In the genomic region with DNA sequence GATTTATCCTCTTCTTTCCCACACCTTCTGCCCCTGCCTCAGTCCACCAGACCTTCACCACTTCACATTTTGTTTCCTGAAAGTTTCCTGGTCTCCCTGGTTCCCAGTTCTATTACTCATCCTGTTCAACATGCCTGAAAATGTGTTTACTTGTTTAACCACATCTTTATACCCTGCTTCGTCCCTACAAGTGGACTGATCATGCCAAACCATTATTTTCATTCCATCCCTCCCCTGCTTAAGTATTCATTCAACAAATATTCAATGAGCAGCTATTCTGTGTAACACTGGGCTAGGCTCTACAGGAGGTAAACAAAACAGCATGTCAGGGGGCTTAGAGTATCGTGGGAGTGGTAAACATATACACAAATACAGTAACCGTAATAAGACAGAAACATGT, we compare ENCODE assay signal across 2 cellular contexts.
TF ChIP-seq lines count a peak whose summit lies in the region.

No MANE protein-coding gene starts in this region.

TF ChIP-seq in SK-N-SH, 30 proteins besides CTCF, POLR2A, EP300 and RAD21 (continued from another document):
- TF ChIP-seq, protein P1, sequence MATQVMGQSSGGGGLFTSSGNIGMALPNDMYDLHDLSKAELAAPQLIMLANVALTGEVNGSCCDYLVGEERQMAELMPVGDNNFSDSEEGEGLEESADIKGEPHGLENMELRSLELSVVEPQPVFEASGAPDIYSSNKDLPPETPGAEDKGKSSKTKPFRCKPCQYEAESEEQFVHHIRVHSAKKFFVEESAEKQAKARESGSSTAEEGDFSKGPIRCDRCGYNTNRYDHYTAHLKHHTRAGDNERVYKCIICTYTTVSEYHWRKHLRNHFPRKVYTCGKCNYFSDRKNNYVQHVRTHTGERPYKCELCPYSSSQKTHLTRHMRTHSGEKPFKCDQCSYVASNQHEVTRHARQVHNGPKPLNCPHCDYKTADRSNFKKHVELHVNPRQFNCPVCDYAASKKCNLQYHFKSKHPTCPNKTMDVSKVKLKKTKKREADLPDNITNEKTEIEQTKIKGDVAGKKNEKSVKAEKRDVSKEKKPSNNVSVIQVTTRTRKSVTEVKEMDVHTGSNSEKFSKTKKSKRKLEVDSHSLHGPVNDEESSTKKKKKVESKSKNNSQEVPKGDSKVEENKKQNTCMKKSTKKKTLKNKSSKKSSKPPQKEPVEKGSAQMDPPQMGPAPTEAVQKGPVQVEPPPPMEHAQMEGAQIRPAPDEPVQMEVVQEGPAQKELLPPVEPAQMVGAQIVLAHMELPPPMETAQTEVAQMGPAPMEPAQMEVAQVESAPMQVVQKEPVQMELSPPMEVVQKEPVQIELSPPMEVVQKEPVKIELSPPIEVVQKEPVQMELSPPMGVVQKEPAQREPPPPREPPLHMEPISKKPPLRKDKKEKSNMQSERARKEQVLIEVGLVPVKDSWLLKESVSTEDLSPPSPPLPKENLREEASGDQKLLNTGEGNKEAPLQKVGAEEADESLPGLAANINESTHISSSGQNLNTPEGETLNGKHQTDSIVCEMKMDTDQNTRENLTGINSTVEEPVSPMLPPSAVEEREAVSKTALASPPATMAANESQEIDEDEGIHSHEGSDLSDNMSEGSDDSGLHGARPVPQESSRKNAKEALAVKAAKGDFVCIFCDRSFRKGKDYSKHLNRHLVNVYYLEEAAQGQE (IDR thresholded peaks at IDR 0.05; ENCODE audit: low read depth, low read length): no peak
- TF ChIP-seq ELF1 (IDR thresholded peaks at IDR 0.05): no peak
- no peak for TF ChIP-seq RCOR1 (IDR thresholded peaks at IDR 0.05; ENCODE audit: low read length)
- no peak for TF ChIP-seq RXRA (IDR thresholded peaks at IDR 0.05; ENCODE audit: borderline replicate concordance, low read depth)
- TF ChIP-seq FOXJ3 (CRISPR knock-in tag; IDR thresholded peaks at IDR 0.05): no peak

TF ChIP-seq in SK-N-SH treated with all-trans-retinoic acid at 6 μM for 48 hours, 23 proteins besides CTCF, POLR2A, EP300 and RAD21 (continued from another document):
- TF ChIP-seq, protein P2, sequence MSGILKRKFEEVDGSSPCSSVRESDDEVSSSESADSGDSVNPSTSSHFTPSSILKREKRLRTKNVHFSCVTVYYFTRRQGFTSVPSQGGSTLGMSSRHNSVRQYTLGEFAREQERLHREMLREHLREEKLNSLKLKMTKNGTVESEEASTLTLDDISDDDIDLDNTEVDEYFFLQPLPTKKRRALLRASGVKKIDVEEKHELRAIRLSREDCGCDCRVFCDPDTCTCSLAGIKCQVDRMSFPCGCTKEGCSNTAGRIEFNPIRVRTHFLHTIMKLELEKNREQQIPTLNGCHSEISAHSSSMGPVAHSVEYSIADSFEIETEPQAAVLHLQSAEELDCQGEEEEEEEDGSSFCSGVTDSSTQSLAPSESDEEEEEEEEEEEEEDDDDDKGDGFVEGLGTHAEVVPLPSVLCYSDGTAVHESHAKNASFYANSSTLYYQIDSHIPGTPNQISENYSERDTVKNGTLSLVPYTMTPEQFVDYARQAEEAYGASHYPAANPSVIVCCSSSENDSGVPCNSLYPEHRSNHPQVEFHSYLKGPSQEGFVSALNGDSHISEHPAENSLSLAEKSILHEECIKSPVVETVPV (CRISPR knock-in tag; IDR thresholded peaks at IDR 0.05): no peak
- TF ChIP-seq TOX (CRISPR knock-in tag; IDR thresholded peaks at IDR 0.05; ENCODE audit: borderline replicate concordance): no peak
- TF ChIP-seq, protein P3, sequence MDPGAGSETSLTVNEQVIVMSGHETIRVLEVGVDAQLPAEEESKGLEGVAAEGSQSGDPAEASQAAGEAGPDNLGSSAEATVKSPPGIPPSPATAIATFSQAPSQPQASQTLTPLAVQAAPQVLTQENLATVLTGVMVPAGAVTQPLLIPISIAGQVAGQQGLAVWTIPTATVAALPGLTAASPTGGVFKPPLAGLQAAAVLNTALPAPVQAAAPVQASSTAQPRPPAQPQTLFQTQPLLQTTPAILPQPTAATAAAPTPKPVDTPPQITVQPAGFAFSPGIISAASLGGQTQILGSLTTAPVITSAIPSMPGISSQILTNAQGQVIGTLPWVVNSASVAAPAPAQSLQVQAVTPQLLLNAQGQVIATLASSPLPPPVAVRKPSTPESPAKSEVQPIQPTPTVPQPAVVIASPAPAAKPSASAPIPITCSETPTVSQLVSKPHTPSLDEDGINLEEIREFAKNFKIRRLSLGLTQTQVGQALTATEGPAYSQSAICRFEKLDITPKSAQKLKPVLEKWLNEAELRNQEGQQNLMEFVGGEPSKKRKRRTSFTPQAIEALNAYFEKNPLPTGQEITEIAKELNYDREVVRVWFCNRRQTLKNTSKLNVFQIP (CRISPR knock-in tag; IDR thresholded peaks at IDR 0.05; ENCODE audit: borderline replicate concordance, low read depth): no peak
- no peak for TF ChIP-seq ZNF565 (CRISPR knock-in tag; conservative IDR thresholded peaks at IDR 0.05; ENCODE audit: low read depth)
- TF ChIP-seq, protein P4, sequence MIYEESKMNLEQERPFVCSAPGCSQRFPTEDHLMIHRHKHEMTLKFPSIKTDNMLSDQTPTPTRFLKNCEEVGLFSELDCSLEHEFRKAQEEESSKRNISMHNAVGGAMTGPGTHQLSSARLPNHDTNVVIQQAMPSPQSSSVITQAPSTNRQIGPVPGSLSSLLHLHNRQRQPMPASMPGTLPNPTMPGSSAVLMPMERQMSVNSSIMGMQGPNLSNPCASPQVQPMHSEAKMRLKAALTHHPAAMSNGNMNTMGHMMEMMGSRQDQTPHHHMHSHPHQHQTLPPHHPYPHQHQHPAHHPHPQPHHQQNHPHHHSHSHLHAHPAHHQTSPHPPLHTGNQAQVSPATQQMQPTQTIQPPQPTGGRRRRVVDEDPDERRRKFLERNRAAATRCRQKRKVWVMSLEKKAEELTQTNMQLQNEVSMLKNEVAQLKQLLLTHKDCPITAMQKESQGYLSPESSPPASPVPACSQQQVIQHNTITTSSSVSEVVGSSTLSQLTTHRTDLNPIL (CRISPR knock-in tag; IDR thresholded peaks at IDR 0.05; ENCODE audit: low read depth): no peak
- TF ChIP-seq ZNF70 (CRISPR knock-in tag; IDR thresholded peaks at IDR 0.05): no peak
- TF ChIP-seq RARB (CRISPR knock-in tag; IDR thresholded peaks at IDR 0.05): no peak
- no peak for TF ChIP-seq ESRRG (CRISPR knock-in tag; IDR thresholded peaks at IDR 0.05)
- no peak for TF ChIP-seq CSDC2 (CRISPR knock-in tag; IDR thresholded peaks at IDR 0.05)
- TF ChIP-seq ARNTL (CRISPR knock-in tag; IDR thresholded peaks at IDR 0.05; ENCODE audit: borderline replicate concordance, low read depth): no peak
- TF ChIP-seq SNAI2 (CRISPR knock-in tag; IDR thresholded peaks at IDR 0.05): no peak
- TF ChIP-seq OSR1 (CRISPR knock-in tag; IDR thresholded peaks at IDR 0.05): no peak
- TF ChIP-seq, protein P5, sequence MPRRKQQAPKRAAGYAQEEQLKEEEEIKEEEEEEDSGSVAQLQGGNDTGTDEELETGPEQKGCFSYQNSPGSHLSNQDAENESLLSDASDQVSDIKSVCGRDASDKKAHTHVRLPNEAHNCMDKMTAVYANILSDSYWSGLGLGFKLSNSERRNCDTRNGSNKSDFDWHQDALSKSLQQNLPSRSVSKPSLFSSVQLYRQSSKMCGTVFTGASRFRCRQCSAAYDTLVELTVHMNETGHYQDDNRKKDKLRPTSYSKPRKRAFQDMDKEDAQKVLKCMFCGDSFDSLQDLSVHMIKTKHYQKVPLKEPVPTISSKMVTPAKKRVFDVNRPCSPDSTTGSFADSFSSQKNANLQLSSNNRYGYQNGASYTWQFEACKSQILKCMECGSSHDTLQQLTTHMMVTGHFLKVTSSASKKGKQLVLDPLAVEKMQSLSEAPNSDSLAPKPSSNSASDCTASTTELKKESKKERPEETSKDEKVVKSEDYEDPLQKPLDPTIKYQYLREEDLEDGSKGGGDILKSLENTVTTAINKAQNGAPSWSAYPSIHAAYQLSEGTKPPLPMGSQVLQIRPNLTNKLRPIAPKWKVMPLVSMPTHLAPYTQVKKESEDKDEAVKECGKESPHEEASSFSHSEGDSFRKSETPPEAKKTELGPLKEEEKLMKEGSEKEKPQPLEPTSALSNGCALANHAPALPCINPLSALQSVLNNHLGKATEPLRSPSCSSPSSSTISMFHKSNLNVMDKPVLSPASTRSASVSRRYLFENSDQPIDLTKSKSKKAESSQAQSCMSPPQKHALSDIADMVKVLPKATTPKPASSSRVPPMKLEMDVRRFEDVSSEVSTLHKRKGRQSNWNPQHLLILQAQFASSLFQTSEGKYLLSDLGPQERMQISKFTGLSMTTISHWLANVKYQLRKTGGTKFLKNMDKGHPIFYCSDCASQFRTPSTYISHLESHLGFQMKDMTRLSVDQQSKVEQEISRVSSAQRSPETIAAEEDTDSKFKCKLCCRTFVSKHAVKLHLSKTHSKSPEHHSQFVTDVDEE (CRISPR knock-in tag; IDR thresholded peaks at IDR 0.05): no peak
- no peak for TF ChIP-seq ISL1 (CRISPR knock-in tag; IDR thresholded peaks at IDR 0.05)
